Comparison of ENCODE assay signal across 14 cellular contexts in the genomic region with DNA sequence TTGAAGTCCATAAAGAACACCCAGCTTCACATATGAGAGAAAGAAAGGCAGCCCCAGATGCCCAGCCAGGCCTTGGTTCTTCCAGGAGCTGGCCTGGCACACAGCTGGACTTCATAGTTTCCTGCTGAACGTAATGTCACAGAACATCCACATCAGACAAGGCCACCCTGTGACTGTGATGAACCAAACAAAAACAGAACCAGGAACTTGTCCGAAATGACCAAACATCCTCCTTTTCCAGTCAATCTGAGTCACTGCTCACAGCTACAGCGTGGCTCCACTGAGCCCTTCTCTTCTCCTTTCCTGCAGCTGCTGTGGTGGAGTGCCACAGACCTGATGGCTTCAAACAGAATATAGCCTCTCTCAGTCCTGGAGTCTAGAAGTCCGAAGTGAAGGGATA. TPM values are rescaled to one million over a fixed set of nuclear protein-coding genes. Genes with fewer than 3 reads are reported as not detected.
DNase-seq lines count a peak whose midpoint lies in the region; ATAC-seq and TF ChIP-seq lines count a peak whose summit lies in the region.
"Had no signal": no experiment of that assay in that cellular context is flagged by ENCODE, and none has a peak within 500 bp of the region (broad histone marks: within the 10 kb centered on the region; RNA-seq: fewer than 3 reads in every experiment).

No MANE protein-coding gene starts in this region.

- peak overlapping the region; percentile 19 for H3K27ac ChIP-seq in lower lobe of right lung
- H3K27ac ChIP-seq in transverse colon, result no peak overlapping the region
- H3K27ac ChIP-seq: stomach had no signal

- TF ChIP-seq POLR2A in transverse colon (IDR thresholded peaks at IDR 0.05), result peak; percentile 18

- DNase-seq in NCI-H82 (lab: John Stamatoyannopoulos, UW) (peak; percentile 44), NCI-H82 treated with DMSO at 0.1 percent for 48 hours (lab: John Stamatoyannopoulos, UW; ENCODE audit: unreplicated experiment) (no peak), dermis microvascular lymphatic vessel endothelial cell (ENCODE audit: low read depth in 2 of 2) (peak; percentile 55 to 61), lower lobe of right lung (no peak), transverse colon (peak; percentile 8), retina (no peak), NCI-H345 treated with DMSO at 0.1 percent for 48 hours (lab: John Stamatoyannopoulos, UW; ENCODE audit: unreplicated experiment) (no peak)
- DNase-seq: 8988T; amniotic stem cell; NCI-H345; stimulated activated CD4-positive, alpha-beta T cell treated with anti-CD3 and anti-CD28 coated beads, Interleukin-15, amount 100 ng/mL, for 24 hours; stomach had no signal

- H3K27me3 ChIP-seq in lower lobe of right lung (ENCODE audit: low read depth) (no peaks in the 10 kb centered on the region), transverse colon (no peaks in the 10 kb centered on the region)
- H3K27me3 ChIP-seq: stomach had no signal

- in situ Hi-C loops in transverse colon (cut with MboI; ENCODE audit: low pct_ligation_motif_present in 1 of 4, low pct_unique_long_range_greater_than_20kb in 1 of 4, low sequenced_read_pairs in 3 of 4), result no loop called here

- H3K36me3 ChIP-seq in lower lobe of right lung (no peaks in the 10 kb centered on the region), transverse colon (no peaks in the 10 kb centered on the region)
- H3K36me3 ChIP-seq: stomach had no signal

- H3K9me3 ChIP-seq in lower lobe of right lung (no peaks in the 10 kb centered on the region), transverse colon (no peaks in the 10 kb centered on the region)
- H3K9me3 ChIP-seq: stomach had no signal

- ATAC-seq in lower lobe of right lung, result peak; percentile 62 to 84
- ATAC-seq in HG03097 (IDR thresholded peaks at IDR 0.05; ENCODE audit: low FRiP score, unreplicated experiment), result no peak
- ATAC-seq: T-cell had no signal

- H3K4me3 ChIP-seq in lower lobe of right lung (no peak overlapping the region), transverse colon (no peak overlapping the region)
- H3K4me3 ChIP-seq: stomach had no signal

- H3K4me1 ChIP-seq in lower lobe of right lung (no peaks in the 10 kb centered on the region), transverse colon (no peaks in the 10 kb centered on the region)

- TF ChIP-seq EP300 in transverse colon (IDR thresholded peaks at IDR 0.05; ENCODE audit: low read depth), result no peak

- WGBS in transverse colon (ENCODE audit: low coverage in 1 of 2), 2 donors, result 68 to 100% methylated on average over 1 to 4 of the region's 4 CpGs

- TF ChIP-seq CTCF in lower lobe of right lung (IDR thresholded peaks at IDR 0.05) (no peak), transverse colon (IDR thresholded peaks at IDR 0.05) (no peak)

- intact Hi-C loops in lower lobe of right lung (cut with DNase I), result no loop called here
- intact Hi-C loops in transverse colon (cut with DNase I; ENCODE audit: low total_unique reads), result no loop called here

RNA-seq across cellular contexts. Expression of a gene that starts 45.4 kb away (rescaled TPM):
- total RNA-seq in dermis microvascular lymphatic vessel endothelial cell (10.7 and 16.1 TPM in 2 replicates), lower lobe of right lung (16.1 TPM), transverse colon (10 to 100 TPM in 3 of 4 donors, 1 to 10 TPM in 1; 6.0 to 16.5 (median 12.2) TPM)

Comparison
In these comparisons a context has a peak if more than half of its experiments do, and no peak if none do; other contexts are left out.
1. DNase-seq: peak in NCI-H82 (single experiment), dermis microvascular lymphatic vessel endothelial cell (2 of 2) and transverse colon (single experiment); none in NCI-H82 treated with DMSO at 0.1 percent for 48 hours (single experiment), lower lobe of right lung (single experiment), retina (single experiment) and NCI-H345 treated with DMSO at 0.1 percent for 48 hours (single experiment).